ENCODE assay signal across 1 cellular context in the genomic region with DNA sequence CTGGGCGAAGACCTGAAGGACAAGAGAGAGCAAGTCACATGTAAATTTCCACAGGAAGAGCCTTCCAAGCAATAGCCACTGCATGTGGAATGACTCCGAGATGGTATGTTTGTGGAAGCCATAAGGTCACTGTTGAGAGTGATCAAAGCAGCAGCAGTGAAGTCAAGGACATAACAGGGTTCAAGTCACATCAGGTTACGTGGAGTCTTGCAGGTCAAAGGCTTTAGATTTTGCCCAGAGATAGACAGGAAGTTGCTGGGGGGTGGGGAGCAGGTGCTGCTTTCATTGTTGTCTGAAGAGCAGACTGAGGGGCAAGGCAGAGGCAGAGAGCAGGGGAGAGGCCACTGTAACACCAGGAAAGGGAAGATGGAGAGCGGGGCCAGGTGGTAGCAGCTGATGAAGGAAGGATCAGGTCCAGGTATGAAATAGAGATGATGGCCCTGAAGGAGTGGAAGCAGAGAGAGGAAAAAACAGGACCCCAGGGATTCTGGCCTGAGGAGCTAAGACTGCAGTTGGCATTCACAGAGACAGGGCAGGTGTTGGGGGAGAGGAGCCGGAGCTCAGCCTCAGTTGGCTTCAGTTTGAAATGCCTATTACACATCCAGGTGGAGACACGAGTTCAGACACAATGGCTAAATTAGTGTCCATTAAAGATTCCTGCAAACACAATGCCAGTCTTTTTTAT.
TF ChIP-seq lines count a peak whose summit lies in the region.

No MANE protein-coding gene starts in this region.

TF ChIP-seq in HepG2, 621 proteins besides CTCF, POLR2A, EP300 and RAD21 (continued from another document and continues in another):
- TF ChIP-seq, protein P1, sequence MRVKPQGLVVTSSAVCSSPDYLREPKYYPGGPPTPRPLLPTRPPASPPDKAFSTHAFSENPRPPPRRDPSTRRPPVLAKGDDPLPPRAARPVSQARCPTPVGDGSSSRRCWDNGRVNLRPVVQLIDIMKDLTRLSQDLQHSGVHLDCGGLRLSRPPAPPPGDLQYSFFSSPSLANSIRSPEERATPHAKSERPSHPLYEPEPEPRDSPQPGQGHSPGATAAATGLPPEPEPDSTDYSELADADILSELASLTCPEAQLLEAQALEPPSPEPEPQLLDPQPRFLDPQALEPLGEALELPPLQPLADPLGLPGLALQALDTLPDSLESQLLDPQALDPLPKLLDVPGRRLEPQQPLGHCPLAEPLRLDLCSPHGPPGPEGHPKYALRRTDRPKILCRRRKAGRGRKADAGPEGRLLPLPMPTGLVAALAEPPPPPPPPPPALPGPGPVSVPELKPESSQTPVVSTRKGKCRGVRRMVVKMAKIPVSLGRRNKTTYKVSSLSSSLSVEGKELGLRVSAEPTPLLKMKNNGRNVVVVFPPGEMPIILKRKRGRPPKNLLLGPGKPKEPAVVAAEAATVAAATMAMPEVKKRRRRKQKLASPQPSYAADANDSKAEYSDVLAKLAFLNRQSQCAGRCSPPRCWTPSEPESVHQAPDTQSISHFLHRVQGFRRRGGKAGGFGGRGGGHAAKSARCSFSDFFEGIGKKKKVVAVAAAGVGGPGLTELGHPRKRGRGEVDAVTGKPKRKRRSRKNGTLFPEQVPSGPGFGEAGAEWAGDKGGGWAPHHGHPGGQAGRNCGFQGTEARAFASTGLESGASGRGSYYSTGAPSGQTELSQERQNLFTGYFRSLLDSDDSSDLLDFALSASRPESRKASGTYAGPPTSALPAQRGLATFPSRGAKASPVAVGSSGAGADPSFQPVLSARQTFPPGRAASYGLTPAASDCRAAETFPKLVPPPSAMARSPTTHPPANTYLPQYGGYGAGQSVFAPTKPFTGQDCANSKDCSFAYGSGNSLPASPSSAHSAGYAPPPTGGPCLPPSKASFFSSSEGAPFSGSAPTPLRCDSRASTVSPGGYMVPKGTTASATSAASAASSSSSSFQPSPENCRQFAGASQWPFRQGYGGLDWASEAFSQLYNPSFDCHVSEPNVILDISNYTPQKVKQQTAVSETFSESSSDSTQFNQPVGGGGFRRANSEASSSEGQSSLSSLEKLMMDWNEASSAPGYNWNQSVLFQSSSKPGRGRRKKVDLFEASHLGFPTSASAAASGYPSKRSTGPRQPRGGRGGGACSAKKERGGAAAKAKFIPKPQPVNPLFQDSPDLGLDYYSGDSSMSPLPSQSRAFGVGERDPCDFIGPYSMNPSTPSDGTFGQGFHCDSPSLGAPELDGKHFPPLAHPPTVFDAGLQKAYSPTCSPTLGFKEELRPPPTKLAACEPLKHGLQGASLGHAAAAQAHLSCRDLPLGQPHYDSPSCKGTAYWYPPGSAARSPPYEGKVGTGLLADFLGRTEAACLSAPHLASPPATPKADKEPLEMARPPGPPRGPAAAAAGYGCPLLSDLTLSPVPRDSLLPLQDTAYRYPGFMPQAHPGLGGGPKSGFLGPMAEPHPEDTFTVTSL (CRISPR knock-in tag; IDR thresholded peaks at IDR 0.05; ENCODE audit: borderline replicate concordance), result peak; percentile 61; the same call in 1 of the 2 replicates
- TF ChIP-seq MLX (CRISPR knock-in tag; IDR thresholded peaks at IDR 0.05) (peak; percentile 85), ZNF850 (CRISPR knock-in tag; conservative IDR thresholded peaks at IDR 0.05) (no peak), ZFAT (CRISPR knock-in tag; conservative IDR thresholded peaks at IDR 0.05) (no peak), ZMYM4 (CRISPR knock-in tag; IDR thresholded peaks at IDR 0.05) (peak; percentile 95), MNT (IDR thresholded peaks at IDR 0.05) (no peak; the same call in 1 of the 2 replicates), ZNF230 (CRISPR knock-in tag; IDR thresholded peaks at IDR 0.05) (peak; percentile 72; the same call in 1 of the 2 replicates), ZNF556 (CRISPR knock-in tag; IDR thresholded peaks at IDR 0.05; ENCODE audit: borderline replicate concordance) (peak; percentile 92; the same call in 1 of the 2 replicates), ZNF383 (CRISPR knock-in tag; IDR thresholded peaks at IDR 0.05; ENCODE audit: borderline replicate concordance) (peak; percentile 62; the same call in 1 of the 2 replicates), ZNF292 (CRISPR knock-in tag; IDR thresholded peaks at IDR 0.05; ENCODE audit: borderline replicate concordance, low read depth) (0 out of 2 replicates have a peak, but pooled peaks have one; percentile 17), ZNF761 (CRISPR knock-in tag; conservative IDR thresholded peaks at IDR 0.05) (0 out of 2 replicates have a peak, but pooled peaks have one; percentile 49), KLF15 (CRISPR knock-in tag; IDR thresholded peaks at IDR 0.05; ENCODE audit: borderline replicate concordance) (no peak), ZNF879 (CRISPR knock-in tag; IDR thresholded peaks at IDR 0.05) (no peak), ZNF720 (CRISPR knock-in tag; IDR thresholded peaks at IDR 0.05) (no peak), ZNF570 (CRISPR knock-in tag; IDR thresholded peaks at IDR 0.05; ENCODE audit: borderline replicate concordance) (no peak), ZBTB37 (CRISPR knock-in tag; IDR thresholded peaks at IDR 0.05) (no peak), ATM (IDR thresholded peaks at IDR 0.05; ENCODE audit: borderline replicate concordance) (no peak), RARG (CRISPR knock-in tag; IDR thresholded peaks at IDR 0.05; ENCODE audit: low read depth) (0 out of 2 replicates have a peak, but pooled peaks have one; percentile 66), GABPA (IDR thresholded peaks at IDR 0.05; ENCODE audit: low read depth, low read length) (no peak; the same call in 1 of the 2 replicates), GABPA (CRISPR knock-in tag; IDR thresholded peaks at IDR 0.05; ENCODE audit: low read depth) (peak; percentile 82), ZHX1 (CRISPR knock-in tag; IDR thresholded peaks at IDR 0.05; ENCODE audit: low read depth) (no peak), ZBED4 (CRISPR knock-in tag; IDR thresholded peaks at IDR 0.05; ENCODE audit: borderline replicate concordance) (no peak), ZNF12 (CRISPR knock-in tag; IDR thresholded peaks at IDR 0.05) (no peak; the same call in 1 of the 2 replicates), HNRNPK (IDR thresholded peaks at IDR 0.05; ENCODE audit: low read depth, low read length, poor library complexity, severe bottlenecking) (no peak), ZNF44 (CRISPR knock-in tag; IDR thresholded peaks at IDR 0.05) (no peak), KDM2A (CRISPR knock-in tag; IDR thresholded peaks at IDR 0.05; ENCODE audit: borderline replicate concordance, low read depth) (peak; percentile 54; the same call in 1 of the 2 replicates), ZSCAN5A (CRISPR knock-in tag; IDR thresholded peaks at IDR 0.05; ENCODE audit: borderline replicate concordance) (no peak), CBFB (CRISPR knock-in tag; IDR thresholded peaks at IDR 0.05) (peak; percentile 87), ZNF605 (CRISPR knock-in tag; IDR thresholded peaks at IDR 0.05) (peak; percentile 75), ZNF7 (CRISPR knock-in tag; IDR thresholded peaks at IDR 0.05) (no peak), ZNF83 (CRISPR knock-in tag; IDR thresholded peaks at IDR 0.05; ENCODE audit: borderline replicate concordance) (no peak), KLF12 (CRISPR knock-in tag; IDR thresholded peaks at IDR 0.05; ENCODE audit: borderline replicate concordance) (no peak), ATF7-NPFF (CRISPR knock-in tag; IDR thresholded peaks at IDR 0.05; ENCODE audit: low read depth) (no peak)
- TF ChIP-seq, protein P2, sequence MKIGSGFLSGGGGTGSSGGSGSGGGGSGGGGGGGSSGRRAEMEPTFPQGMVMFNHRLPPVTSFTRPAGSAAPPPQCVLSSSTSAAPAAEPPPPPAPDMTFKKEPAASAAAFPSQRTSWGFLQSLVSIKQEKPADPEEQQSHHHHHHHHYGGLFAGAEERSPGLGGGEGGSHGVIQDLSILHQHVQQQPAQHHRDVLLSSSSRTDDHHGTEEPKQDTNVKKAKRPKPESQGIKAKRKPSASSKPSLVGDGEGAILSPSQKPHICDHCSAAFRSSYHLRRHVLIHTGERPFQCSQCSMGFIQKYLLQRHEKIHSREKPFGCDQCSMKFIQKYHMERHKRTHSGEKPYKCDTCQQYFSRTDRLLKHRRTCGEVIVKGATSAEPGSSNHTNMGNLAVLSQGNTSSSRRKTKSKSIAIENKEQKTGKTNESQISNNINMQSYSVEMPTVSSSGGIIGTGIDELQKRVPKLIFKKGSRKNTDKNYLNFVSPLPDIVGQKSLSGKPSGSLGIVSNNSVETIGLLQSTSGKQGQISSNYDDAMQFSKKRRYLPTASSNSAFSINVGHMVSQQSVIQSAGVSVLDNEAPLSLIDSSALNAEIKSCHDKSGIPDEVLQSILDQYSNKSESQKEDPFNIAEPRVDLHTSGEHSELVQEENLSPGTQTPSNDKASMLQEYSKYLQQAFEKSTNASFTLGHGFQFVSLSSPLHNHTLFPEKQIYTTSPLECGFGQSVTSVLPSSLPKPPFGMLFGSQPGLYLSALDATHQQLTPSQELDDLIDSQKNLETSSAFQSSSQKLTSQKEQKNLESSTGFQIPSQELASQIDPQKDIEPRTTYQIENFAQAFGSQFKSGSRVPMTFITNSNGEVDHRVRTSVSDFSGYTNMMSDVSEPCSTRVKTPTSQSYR (CRISPR knock-in tag; IDR thresholded peaks at IDR 0.05; ENCODE audit: borderline replicate concordance), result peak; percentile 98
